ENCODE assay signal across 8 cellular contexts in the genomic region with DNA sequence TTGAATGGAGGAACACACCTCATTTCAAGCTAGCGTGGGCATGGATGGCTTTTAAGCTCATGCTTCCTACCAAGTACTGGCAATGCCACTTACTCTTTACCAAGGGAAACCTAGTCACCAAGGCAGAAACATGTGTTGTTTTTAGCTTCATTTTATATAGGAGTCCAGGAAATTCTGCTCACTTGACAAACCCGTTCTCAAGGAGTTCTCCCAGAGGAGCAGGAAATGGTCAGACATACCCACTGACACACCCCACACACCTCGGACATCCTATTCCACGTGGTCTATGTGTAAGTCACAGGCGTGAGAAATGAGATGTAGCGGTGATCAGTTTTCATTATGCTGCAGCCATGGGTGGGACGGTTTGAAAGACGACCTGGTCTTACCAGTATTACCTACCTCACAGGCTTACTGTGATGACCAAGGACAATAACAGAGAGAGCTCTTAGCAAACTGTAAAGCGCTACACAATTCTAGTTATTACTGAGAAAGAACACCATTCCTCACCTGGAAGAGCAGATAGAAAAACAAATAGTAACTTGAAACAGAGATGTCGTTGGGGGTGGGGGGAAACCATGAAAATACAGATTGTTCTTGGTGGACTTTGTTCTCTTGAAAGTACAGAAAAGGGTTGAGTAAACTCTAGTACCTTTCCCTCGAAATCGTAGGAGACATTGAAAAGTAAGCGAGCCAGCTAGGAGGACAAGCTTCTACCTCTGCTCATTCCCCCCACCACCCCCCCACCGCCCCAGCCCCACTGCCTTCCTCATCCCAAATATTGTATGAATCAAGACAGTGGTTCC. TPM values are rescaled to one million over a fixed set of nuclear protein-coding genes. Genes with fewer than 3 reads are reported as not detected.
DNase-seq lines count a peak whose midpoint lies in the region; ATAC-seq, FAIRE-seq and TF ChIP-seq lines count a peak whose summit lies in the region.

No MANE protein-coding gene starts in this region.

- FAIRE-seq in A549 (lab: Jason Lieb, UNC), result no peak

- H3K27ac Mint-ChIP-seq in HFFc6 (peak overlapping the region; percentile 56), MCF 10A (ENCODE audit: low read depth, unreplicated experiment) (peak overlapping the region; percentile 38)

- H3K4me1 ChIP-seq in A549, result peaks cover 17% of the 10 kb centered on the region
- H3K4me1 ChIP-seq in mesodermal cell (ENCODE audit: control insufficient read depth, insufficient read depth, low read length, poor library complexity, severe bottlenecking), result peaks cover 1% of the 10 kb centered on the region

- H3K9me3 Mint-ChIP-seq in HFFc6 (no peaks in the 10 kb centered on the region), MCF 10A (ENCODE audit: unreplicated experiment) (no peaks in the 10 kb centered on the region)

- DNase-seq in A549 (ENCODE audit: low read depth in 1 of 2, low spot score in 1 of 2) (no peak), HFFc6 (no peak), MCF 10A (ENCODE audit: unreplicated experiment) (peak; percentile 22), cortex of kidney (lab: John Stamatoyannopoulos, UW) (no peak), NCI-H1436 (lab: John Stamatoyannopoulos, UW) (no peak)

- no peaks in the 10 kb centered on the region for H3K9me3 ChIP-seq in A549
- H3K9me3 ChIP-seq in mesodermal cell (ENCODE audit: control insufficient read depth, low read length), result no peaks in the 10 kb centered on the region

- TF ChIP-seq RAD21 in A549 (conservative IDR thresholded peaks at IDR 0.05 in 1 of 2, IDR thresholded peaks at IDR 0.05 in 1 of 2), result no peak

- H3K27me3 Mint-ChIP-seq in HFFc6 (ENCODE audit: insufficient read depth) (no peaks in the 10 kb centered on the region), MCF 10A (ENCODE audit: insufficient read depth, unreplicated experiment) (no peaks in the 10 kb centered on the region)

- POLR2A ChIA-PET in A549 (lab: Yijun Ruan, JAX) (interaction anchor here (0.8 kb wide), 1 partner anchor 35 kb away, joined by 6 read pairs; no protein-coding TSS in a partner anchor), MCF 10A (lab: Yijun Ruan, JAX) (interaction anchor here (0.7 to 2.9 kb wide), 8 partner anchors 9 to 270 kb away, joined by 3 to 7 read pairs (median 5); no protein-coding TSS in a partner anchor)

- H3K4me2 ChIP-seq in A549, result peak overlapping the region; percentile 85

- peaks cover 3% of the 10 kb centered on the region for H3K36me3 ChIP-seq in mesodermal cell (ENCODE audit: control insufficient read depth, insufficient read depth, low read length)

- TF ChIP-seq CTCF in A549 (IDR thresholded peaks at IDR 0.05) (no peak), HFFc6 (IDR thresholded peaks at IDR 0.05) (no peak), MCF 10A (IDR thresholded peaks at IDR 0.05; ENCODE audit: unreplicated experiment) (no peak)

- H3K4me3 ChIP-seq in A549 (peak overlapping the region; percentile 68), mesodermal cell (ENCODE audit: extremely low read depth, insufficient read depth, low read length, poor library complexity, severe bottlenecking) (peak overlapping the region; percentile 67)

- CTCF ChIA-PET in A549 (lab: Yijun Ruan, JAX), result interaction anchor here (0.7 to 2.5 kb wide), 3 partner anchors 9 to 398 kb away, joined by 4 to 16 read pairs (median 5); no protein-coding TSS in a partner anchor
- CTCF ChIA-PET in MCF 10A (lab: Yijun Ruan, JAX), result interaction anchor here (0.5 to 2.2 kb wide), 7 partner anchors 9 to 355 kb away, joined by 3 to 10 read pairs (median 5); no protein-coding TSS in a partner anchor

- BruUV-seq in MCF 10A (replicated peaks; lab: Mats Ljungman, UMichigan), result TSS peak; percentile 28

- H3K36me3 Mint-ChIP-seq in HFFc6 (ENCODE audit: low read depth) (peaks cover 20% of the 10 kb centered on the region), MCF 10A (ENCODE audit: insufficient read depth, unreplicated experiment) (no peaks in the 10 kb centered on the region)

- H3K27ac ChIP-seq in A549 (peak overlapping the region; percentile 90 to 95), mesodermal cell (ENCODE audit: low read depth, low read length, severe bottlenecking) (no peak overlapping the region)

- no peak for TF ChIP-seq EP300 in A549 (IDR thresholded peaks at IDR 0.05)

- whole genome bisulfite sequencing in A549 (ENCODE audit: missing lambda C conversion rate), result 48% methylated on average over 13 of the region's 14 CpGs
- 45 to 50% methylated on average over 2 of the region's 14 CpGs for WGBS in mesodermal cell (ENCODE audit: insufficient coverage in 2 of 2), 2 experiments

- no peak for TF ChIP-seq POLR2A in A549 (IDR thresholded peaks at IDR 0.05; ENCODE audit: low read length)

- ATAC-seq in A549, result no peak
- ATAC-seq in GM19463 (IDR thresholded peaks at IDR 0.05; ENCODE audit: unreplicated experiment), result no peak
- ATAC-seq in HG02610 (IDR thresholded peaks at IDR 0.05; ENCODE audit: unreplicated experiment), result no peak

- intact Hi-C loops in MCF 10A (cut with micrococcal nuclease), result no loop called here

- peak overlapping the region; percentile 90 for H3K4me3 Mint-ChIP-seq in HFFc6
- H3K4me3 Mint-ChIP-seq in MCF 10A (ENCODE audit: unreplicated experiment), result peak overlapping the region; percentile 87

- H3K4me1 Mint-ChIP-seq in HFFc6 (ENCODE audit: low read depth) (peaks cover 33% of the 10 kb centered on the region), MCF 10A (ENCODE audit: insufficient read depth, unreplicated experiment) (peaks cover 15% of the 10 kb centered on the region)

TF ChIP-seq in A549, 52 proteins besides CTCF, POLR2A, EP300 and RAD21:
- no peak for TF ChIP-seq RFX5 (IDR thresholded peaks at IDR 0.05)

RNA-seq across cellular contexts. Expression of a gene that starts 1.7 kb away (rescaled TPM):
- 2.9 and 3.8 TPM in 2 replicates for polyA plus RNA-seq in A549 (2011; rRNA removed)
- polyA plus RNA-seq in A549 (2012; cell fraction: cytosol; rRNA removed), result 1.3 and 1.6 TPM in 2 replicates
- 1.4 and 2.3 TPM in 2 replicates for polyA plus RNA-seq in A549 (2012; cell fraction: nucleus; rRNA removed)
- 3.5 to 5.2 TPM (median 4.1 TPM) in 3 replicates for polyA plus RNA-seq in A549 (2017; fragmentation: RNase III; extraction: RNeasy Plus Mini Kit Qiagen cat#74134 plus additional on column Dnase treatment)
- 3.8 and 4.0 TPM in 2 replicates for polyA minus RNA-seq in A549 (2011; rRNA and poly(A)+ RNA removed)
- total RNA-seq in HFFc6 (2021; fragmentation: NEBNext Ultra II Directional; extraction: Animal tissue kit (Norgen Biotek cat#: 25700)), result 10 to 100 TPM; 15.3 to 21.7 (median 18.7) TPM
- total RNA-seq in MCF 10A (2022), result 3.9 and 4.8 TPM in 2 replicates
- polyA plus RNA-seq in mesodermal cell (2013, experiment 1 of 2), result 7.8 TPM
- polyA plus RNA-seq in mesodermal cell (2013, experiment 2 of 2), result 7.5 TPM
